16 cellular contexts compared by ENCODE assay signal in genomic region chr1:212219679-212220463, GRCh38.
A peak's percentile ranks its signal among the peaks of the same experiment; 100 is the strongest.
DNase-seq lines count a peak whose midpoint lies in the region; ATAC-seq, FAIRE-seq and TF ChIP-seq lines count a peak whose summit lies in the region.
"Had no signal": no experiment of that assay in that cellular context is flagged by ENCODE, and none has a peak within 500 bp of the region (broad histone marks: within the 10 kb centered on the region; RNA-seq: fewer than 3 reads in every experiment).

No MANE protein-coding gene starts in this region.

- peak overlapping the region; percentile 31 for H2BK120ac ChIP-seq in mesendoderm (ENCODE audit: low read depth, low read length)

- no TSS peak for BruUV-seq in K562 (replicated peaks; lab: Mats Ljungman, UMichigan)

- ATAC-seq in K562: peak; percentile 54
- no peak for ATAC-seq in GM18858 (IDR thresholded peaks at IDR 0.05; ENCODE audit: unreplicated experiment)
- ATAC-seq in mucosa of descending colon: no peak
- ATAC-seq in HG03520 (IDR thresholded peaks at IDR 0.05; ENCODE audit: unreplicated experiment): no peak
- ATAC-seq: natural killer cell had no signal

- H2AK5ac ChIP-seq in mesendoderm (ENCODE audit: low read length): no peak overlapping the region

- H3K9ac ChIP-seq in K562 (ENCODE audit: insufficient read depth in 1 of 2, low read depth in 2 of 2, low read length in 2 of 2): no peak overlapping the region; a peak in 1 of 4 replicates
- no peak overlapping the region for H3K9ac ChIP-seq in mesendoderm (ENCODE audit: low read length)

- peak; percentile 54 for FAIRE-seq in K562 (lab: Jason Lieb, UNC)
- FAIRE-seq: colon, H54 had no signal

- no peak for TF ChIP-seq RAD21 in K562 (CRISPR knock-in tag; conservative IDR thresholded peaks at IDR 0.05 in 1 of 2, IDR thresholded peaks at IDR 0.05 in 1 of 2)

- no peak overlapping the region for H2BK15ac ChIP-seq in mesendoderm (replicated peaks; ENCODE audit: low read depth)

- H3K9me3 ChIP-seq in K562 (replicated peaks; ENCODE audit: control insufficient read depth, insufficient read depth, low read depth, low read length) (no peaks in the 10 kb centered on the region), mucosa of descending colon (no peaks in the 10 kb centered on the region)

- peak overlapping the region; percentile 1; the same call in 1 of the 2 replicates for H2AFZ ChIP-seq in K562 (ENCODE audit: low read depth, low read length)

- intact Hi-C loops in K562 (cut with micrococcal nuclease): loop anchor here (5.0 kb wide), 1 partner anchor 68 kb away; no protein-coding TSS in a partner anchor
- intact Hi-C loops in mucosa of descending colon (cut with DNase I, micrococcal nuclease): no loop called here

- in situ Hi-C loops in ACHN (cut with HindIII; ENCODE audit: low pct_ligation_motif_present, low pct_unique_long_range_greater_than_20kb, low sequenced_read_pairs) (no loop called here), K562 (cut with MboI) (no loop called here)

- no peak overlapping the region for H3K56ac ChIP-seq in mesendoderm (ENCODE audit: low read length)

- no peak overlapping the region for H4K8ac ChIP-seq in mesendoderm (ENCODE audit: low read depth, low read length)

- DNase-seq in ACHN (peak; percentile 96), LoVo (ENCODE audit: low spot score) (peak; percentile 16), K562 (ENCODE audit: extremely low read depth in 1 of 4, low spot score in 3 of 4) (peak in 1 of 4 experiments; percentile 55), mesendoderm (peak; percentile 93), mucosa of descending colon (no peak)
- DNase-seq in effector CD8-positive, alpha-beta T cell (lab: John Stamatoyannopoulos, UW): no peak
- DNase-seq: activated CD4-positive, alpha-beta T cell treated with anti-CD3 and anti-CD28 coated beads, Interleukin-2, amount 50 U/mL, for 48 hours; activated naive CD4-positive, alpha-beta T cell treated with anti-CD3 and anti-CD28 coated beads for 36 hours; DMS79; natural killer cell; NCI-H1694; NK-92 treated with Interleukin-12 subunit alpha and Interleukin-12 subunit beta, amount 100 ng/mL, for 24 hours had no signal

- H3K27ac ChIP-seq in K562 (ENCODE audit: extremely low read depth, low read depth, low read length) (0 out of 3 replicates have a peak overlapping the region, but pooled peaks have one; percentile 21), mesendoderm (ENCODE audit: low read depth, low read length) (peak overlapping the region; percentile 50)

- no peaks in the 10 kb centered on the region for H3K79me1 ChIP-seq in mesendoderm (ENCODE audit: low read length)

- H3K36me3 ChIP-seq in K562 (ENCODE audit: control insufficient read depth, insufficient read depth, low read length) (no peaks in the 10 kb centered on the region), mesendoderm (ENCODE audit: control insufficient read depth, insufficient read depth, low read length) (no peaks in the 10 kb centered on the region), mucosa of descending colon (ENCODE audit: low read depth) (no peaks in the 10 kb centered on the region)

- H3K79me2 ChIP-seq in K562 (ENCODE audit: control insufficient read depth, insufficient read depth, low read length) (no peaks in the 10 kb centered on the region), mesendoderm (ENCODE audit: control insufficient read depth, insufficient read depth, low read length) (no peaks in the 10 kb centered on the region)

- H3K4ac ChIP-seq in mesendoderm (ENCODE audit: low read depth, low read length): no peak overlapping the region

- CTCF ChIA-PET in K562 (lab: Yijun Ruan, JAX; ENCODE audit: low intra/inter-chr PET ratio): no interaction called here

- peaks cover 6 to 24% of the 10 kb centered on the region in 2 experiments; a peak in 3 of 5 replicates for H3K4me1 ChIP-seq in K562 (replicated peaks in 1 of 2; ENCODE audit: control insufficient read depth in 2 of 2, insufficient read depth in 2 of 2, low read length in 2 of 2)
- peaks cover 7% of the 10 kb centered on the region for H3K4me1 ChIP-seq in mesendoderm (ENCODE audit: control insufficient read depth, low read depth, low read length)
- peaks cover 14% of the 10 kb centered on the region for H3K4me1 ChIP-seq in mucosa of descending colon (ENCODE audit: low read depth)

- H4K20me1 ChIP-seq in K562 (replicated peaks; ENCODE audit: control insufficient read depth, insufficient read depth, low read length): no peaks in the 10 kb centered on the region

- H4K5ac ChIP-seq in mesendoderm (ENCODE audit: low read length): no peak overlapping the region

- TF ChIP-seq CTCF in K562 (IDR thresholded peaks at IDR 0.05 in 2 of 3, conservative IDR thresholded peaks at IDR 0.05 in 1 of 3; ENCODE audit: insufficient read depth in 2 of 3, low read depth in 1 of 3, low read length in 3 of 3): no peak
- no peak for TF ChIP-seq CTCF in mucosa of descending colon (IDR thresholded peaks at IDR 0.05)

- H3K18ac ChIP-seq in mesendoderm (ENCODE audit: low read length): no peak overlapping the region

- H3K4me3 ChIP-seq in K562: no peak overlapping the region
- H3K4me3 ChIP-seq in mesendoderm (ENCODE audit: low read length): no peak overlapping the region
- H3K4me3 ChIP-seq in mucosa of descending colon: no peak overlapping the region

- WGBS in K562 (ENCODE audit: insufficient coverage, low coverage, missing lambda C conversion rate): 29% methylated on average over 8 of the region's 8 CpGs
- WGBS in mesendoderm (ENCODE audit: extremely low coverage, insufficient coverage, low lambda C conversion rate): no CpG with 5 or more reads among the region's 8 CpGs

- TF ChIP-seq EP300 in K562 (IDR thresholded peaks at IDR 0.05; ENCODE audit: low read length): no peak

- H3K23ac ChIP-seq in mesendoderm (ENCODE audit: low read length): no peak overlapping the region

- H2BK5ac ChIP-seq in mesendoderm (ENCODE audit: low read length): no peak overlapping the region

- H3K27me3 ChIP-seq in K562 (ENCODE audit: control insufficient read depth in 2 of 2, insufficient read depth in 2 of 2, low read length in 2 of 2) (no peaks in the 10 kb centered on the region), mesendoderm (ENCODE audit: insufficient read depth, low read length, poor library complexity) (no peaks in the 10 kb centered on the region)

- no peak for TF ChIP-seq POLR2A in K562 (conservative IDR thresholded peaks at IDR 0.05)

- H3K9me1 ChIP-seq in K562 (ENCODE audit: control insufficient read depth, insufficient read depth, low read length): no peaks in the 10 kb centered on the region

- H3K4me2 ChIP-seq in K562 (ENCODE audit: insufficient read depth, low read length): no peak overlapping the region
- H3K4me2 ChIP-seq in mesendoderm (ENCODE audit: low read length): no peak overlapping the region

- POLR2A ChIA-PET in K562 (lab: Yijun Ruan, JAX): interaction anchor here (0.6 to 2.2 kb wide), 6 partner anchors 9 to 408 kb away, joined by 3 to 11 read pairs (median 6); no protein-coding TSS in a partner anchor

TF ChIP-seq in K562, 482 proteins besides CTCF, POLR2A, EP300 and RAD21 (continues in another document):
- TF ChIP-seq TAL1 (IDR thresholded peaks at IDR 0.05): 0 out of 2 replicates have a peak, but pooled peaks have one; percentile 19
- TF ChIP-seq RBM17 (IDR thresholded peaks at IDR 0.05; ENCODE audit: borderline replicate concordance, low read depth, low read length): no peak
- no peak for TF ChIP-seq CBX8 (IDR thresholded peaks at IDR 0.05; ENCODE audit: borderline replicate concordance, extremely low read depth, low read depth, low read length, poor library complexity, severe bottlenecking)
- no peak for TF ChIP-seq CCNT2 (IDR thresholded peaks at IDR 0.05; ENCODE audit: borderline replicate concordance, extremely low read depth, insufficient read length, low read depth, low read length)
- no peak for TF ChIP-seq BACH1 (tag; IDR thresholded peaks at IDR 0.05)

Comparison
In these comparisons a context has a peak if more than half of its experiments do, and no peak if none do; other contexts are left out.
1. DNase-seq: peak in ACHN (single experiment), LoVo (single experiment) and mesendoderm (single experiment); none in mucosa of descending colon (0 of 3) and effector CD8-positive, alpha-beta T cell (single experiment).